Comparison of ENCODE assay signal across 1 cellular context in genomic region chr5:142324871-142325676, GRCh38.
TF ChIP-seq lines count a peak whose summit lies in the region.

TSS of gene SPRY4 (minus strand) at chr5:142325021. CDS start at chr5:142315108, 9,913 bp downstream.

TF ChIP-seq in HepG2, 621 proteins besides CTCF, POLR2A, EP300 and RAD21 (continued from another document and continues in another):
- TF ChIP-seq ZHX2 (IDR thresholded peaks at IDR 0.05; ENCODE audit: low read depth) (no peak; the same call in 1 of the 2 replicates), ZHX2 (CRISPR knock-in tag; IDR thresholded peaks at IDR 0.05; ENCODE audit: borderline replicate concordance) (no peak), ZSCAN12 (CRISPR knock-in tag; IDR thresholded peaks at IDR 0.05) (no peak), U2AF2 (IDR thresholded peaks at IDR 0.05; ENCODE audit: low read depth, low read length) (no peak), ZNF841 (CRISPR knock-in tag; IDR thresholded peaks at IDR 0.05; ENCODE audit: borderline replicate concordance) (no peak), CENPBD1 (CRISPR knock-in tag; IDR thresholded peaks at IDR 0.05; ENCODE audit: borderline replicate concordance, low read depth) (no peak), ASH2L (IDR thresholded peaks at IDR 0.05; ENCODE audit: insufficient read length, low read depth, low read length) (peak; percentile 68), ZNF10 (CRISPR knock-in tag; IDR thresholded peaks at IDR 0.05; ENCODE audit: borderline replicate concordance, low read depth) (no peak), EED (CRISPR knock-in tag; IDR thresholded peaks at IDR 0.05) (no peak), RARG (CRISPR knock-in tag; IDR thresholded peaks at IDR 0.05; ENCODE audit: low read depth) (no peak), AKNA (CRISPR knock-in tag; IDR thresholded peaks at IDR 0.05; ENCODE audit: borderline replicate concordance) (no peak), CCDC6 (CRISPR knock-in tag; IDR thresholded peaks at IDR 0.05) (peak; percentile 87; the same call in 1 of the 2 replicates), ZSCAN5A (CRISPR knock-in tag; IDR thresholded peaks at IDR 0.05; ENCODE audit: borderline replicate concordance) (no peak), YY1 (IDR thresholded peaks at IDR 0.05; ENCODE audit: insufficient read depth, insufficient replicate concordance, low read depth, low read length) (peak; percentile 63), ZKSCAN1 (IDR thresholded peaks at IDR 0.05; ENCODE audit: low read length) (no peak), BCL6 (CRISPR knock-in tag; IDR thresholded peaks at IDR 0.05) (peak; percentile 55; the same call in 1 of the 2 replicates), TOE1 (CRISPR knock-in tag; IDR thresholded peaks at IDR 0.05) (no peak), ETS1 (CRISPR knock-in tag; IDR thresholded peaks at IDR 0.05) (0 out of 2 replicates have a peak, but pooled peaks have one; percentile 6), GTF2F1 (IDR thresholded peaks at IDR 0.05; ENCODE audit: low read length) (no peak), PCBP1 (IDR thresholded peaks at IDR 0.05; ENCODE audit: borderline replicate concordance, low read depth, low read length) (no peak), MTERF4 (CRISPR knock-in tag; IDR thresholded peaks at IDR 0.05) (no peak; the same call in 1 of the 2 replicates), SUZ12 (IDR thresholded peaks at IDR 0.05; ENCODE audit: low read depth, low read length) (no peak), FOXA1 (IDR thresholded peaks at IDR 0.05) (no peak), FOXA1 (CRISPR knock-in tag; IDR thresholded peaks at IDR 0.05) (no peak), ZNF280D (CRISPR knock-in tag; IDR thresholded peaks at IDR 0.05) (no peak), HNRNPK (IDR thresholded peaks at IDR 0.05; ENCODE audit: low read depth, low read length, poor library complexity, severe bottlenecking) (no peak), NFYC (CRISPR knock-in tag; IDR thresholded peaks at IDR 0.05) (0 out of 2 replicates have a peak, but pooled peaks have one; percentile 40), HIC2 (CRISPR knock-in tag; IDR thresholded peaks at IDR 0.05; ENCODE audit: low read depth) (0 out of 2 replicates have a peak, but pooled peaks have one; percentile 1), ZNF276 (CRISPR knock-in tag; IDR thresholded peaks at IDR 0.05; ENCODE audit: low read depth) (no peak)
